Comparison of ENCODE assay signal across 1 cellular context in the genomic region with DNA sequence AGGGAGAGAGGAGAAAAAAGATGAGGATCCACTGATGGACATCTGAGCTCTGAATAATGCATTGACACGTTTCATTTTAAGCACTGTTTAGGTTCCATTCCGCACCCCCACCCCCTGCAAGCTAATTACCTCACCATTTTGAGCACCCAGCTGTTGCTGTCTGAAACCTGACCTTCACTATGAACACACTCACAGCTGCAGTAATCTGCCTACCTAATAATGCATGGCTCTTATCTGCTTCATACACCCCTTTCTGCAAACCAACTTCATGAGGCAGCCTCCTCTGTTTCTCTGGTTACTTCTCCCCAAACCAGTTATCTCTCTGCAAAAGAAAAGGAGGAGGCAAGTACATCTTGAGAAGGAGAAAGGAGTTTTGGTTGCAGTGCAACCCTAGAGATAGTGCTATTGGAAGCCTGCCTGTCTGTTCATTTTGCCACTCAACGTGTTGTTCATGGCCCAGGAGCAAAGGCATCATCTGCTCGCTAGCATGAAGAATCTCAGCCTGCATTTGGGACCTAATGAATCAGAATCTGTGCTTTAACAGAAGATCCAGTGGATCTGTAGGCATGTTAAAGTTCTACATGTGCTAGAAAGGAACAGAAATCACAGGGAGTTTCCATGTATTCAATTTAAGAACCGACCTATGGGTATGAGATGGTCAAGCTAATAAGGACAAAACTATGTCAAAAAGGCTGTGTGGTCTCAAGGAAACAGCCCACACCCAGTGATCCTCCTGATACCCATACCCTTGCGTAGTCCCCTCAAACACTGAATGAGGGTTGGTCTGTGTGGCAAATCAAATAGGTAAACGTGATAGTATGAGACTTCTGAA.
TF ChIP-seq lines count a peak whose summit lies in the region.

No MANE protein-coding gene starts in this region.

TF ChIP-seq in GM23338, 12 proteins besides CTCF, POLR2A, EP300 and RAD21 (continued from another document):
- TF ChIP-seq, protein P1, sequence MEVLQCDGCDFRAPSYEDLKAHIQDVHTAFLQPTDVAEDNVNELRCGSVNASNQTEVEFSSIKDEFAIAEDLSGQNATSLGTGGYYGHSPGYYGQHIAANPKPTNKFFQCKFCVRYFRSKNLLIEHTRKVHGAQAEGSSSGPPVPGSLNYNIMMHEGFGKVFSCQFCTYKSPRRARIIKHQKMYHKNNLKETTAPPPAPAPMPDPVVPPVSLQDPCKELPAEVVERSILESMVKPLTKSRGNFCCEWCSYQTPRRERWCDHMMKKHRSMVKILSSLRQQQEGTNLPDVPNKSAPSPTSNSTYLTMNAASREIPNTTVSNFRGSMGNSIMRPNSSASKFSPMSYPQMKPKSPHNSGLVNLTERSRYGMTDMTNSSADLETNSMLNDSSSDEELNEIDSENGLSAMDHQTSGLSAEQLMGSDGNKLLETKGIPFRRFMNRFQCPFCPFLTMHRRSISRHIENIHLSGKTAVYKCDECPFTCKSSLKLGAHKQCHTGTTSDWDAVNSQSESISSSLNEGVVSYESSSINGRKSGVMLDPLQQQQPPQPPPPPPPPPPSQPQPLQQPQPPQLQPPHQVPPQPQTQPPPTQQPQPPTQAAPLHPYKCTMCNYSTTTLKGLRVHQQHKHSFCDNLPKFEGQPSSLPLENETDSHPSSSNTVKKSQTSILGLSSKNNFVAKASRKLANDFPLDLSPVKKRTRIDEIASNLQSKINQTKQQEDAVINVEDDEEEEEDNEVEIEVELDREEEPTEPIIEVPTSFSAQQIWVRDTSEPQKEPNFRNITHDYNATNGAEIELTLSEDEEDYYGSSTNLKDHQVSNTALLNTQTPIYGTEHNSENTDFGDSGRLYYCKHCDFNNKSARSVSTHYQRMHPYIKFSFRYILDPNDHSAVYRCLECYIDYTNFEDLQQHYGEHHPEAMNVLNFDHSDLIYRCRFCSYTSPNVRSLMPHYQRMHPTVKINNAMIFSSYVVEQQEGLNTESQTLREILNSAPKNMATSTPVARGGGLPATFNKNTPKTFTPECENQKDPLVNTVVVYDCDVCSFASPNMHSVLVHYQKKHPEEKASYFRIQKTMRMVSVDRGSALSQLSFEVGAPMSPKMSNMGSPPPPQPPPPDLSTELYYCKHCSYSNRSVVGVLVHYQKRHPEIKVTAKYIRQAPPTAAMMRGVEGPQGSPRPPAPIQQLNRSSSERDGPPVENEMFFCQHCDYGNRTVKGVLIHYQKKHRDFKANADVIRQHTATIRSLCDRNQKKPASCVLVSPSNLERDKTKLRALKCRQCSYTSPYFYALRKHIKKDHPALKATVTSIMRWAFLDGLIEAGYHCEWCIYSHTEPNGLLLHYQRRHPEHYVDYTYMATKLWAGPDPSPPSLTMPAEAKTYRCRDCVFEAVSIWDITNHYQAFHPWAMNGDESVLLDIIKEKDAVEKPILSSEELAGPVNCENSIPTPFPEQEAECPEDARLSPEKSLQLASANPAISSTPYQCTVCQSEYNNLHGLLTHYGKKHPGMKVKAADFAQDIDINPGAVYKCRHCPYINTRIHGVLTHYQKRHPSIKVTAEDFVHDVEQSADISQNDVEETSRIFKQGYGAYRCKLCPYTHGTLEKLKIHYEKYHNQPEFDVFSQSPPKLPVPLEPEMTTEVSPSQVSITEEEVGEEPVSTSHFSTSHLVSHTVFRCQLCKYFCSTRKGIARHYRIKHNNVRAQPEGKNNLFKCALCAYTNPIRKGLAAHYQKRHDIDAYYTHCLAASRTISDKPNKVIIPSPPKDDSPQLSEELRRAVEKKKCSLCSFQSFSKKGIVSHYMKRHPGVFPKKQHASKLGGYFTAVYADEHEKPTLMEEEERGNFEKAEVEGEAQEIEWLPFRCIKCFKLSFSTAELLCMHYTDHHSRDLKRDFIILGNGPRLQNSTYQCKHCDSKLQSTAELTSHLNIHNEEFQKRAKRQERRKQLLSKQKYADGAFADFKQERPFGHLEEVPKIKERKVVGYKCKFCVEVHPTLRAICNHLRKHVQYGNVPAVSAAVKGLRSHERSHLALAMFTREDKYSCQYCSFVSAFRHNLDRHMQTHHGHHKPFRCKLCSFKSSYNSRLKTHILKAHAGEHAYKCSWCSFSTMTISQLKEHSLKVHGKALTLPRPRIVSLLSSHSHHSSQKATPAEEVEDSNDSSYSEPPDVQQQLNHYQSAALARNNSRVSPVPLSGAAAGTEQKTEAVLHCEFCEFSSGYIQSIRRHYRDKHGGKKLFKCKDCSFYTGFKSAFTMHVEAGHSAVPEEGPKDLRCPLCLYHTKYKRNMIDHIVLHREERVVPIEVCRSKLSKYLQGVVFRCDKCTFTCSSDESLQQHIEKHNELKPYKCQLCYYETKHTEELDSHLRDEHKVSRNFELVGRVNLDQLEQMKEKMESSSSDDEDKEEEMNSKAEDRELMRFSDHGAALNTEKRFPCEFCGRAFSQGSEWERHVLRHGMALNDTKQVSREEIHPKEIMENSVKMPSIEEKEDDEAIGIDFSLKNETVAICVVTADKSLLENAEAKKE (CRISPR knock-in tag; IDR thresholded peaks at IDR 0.05): no peak
- TF ChIP-seq EZH2phosphoT487 (IDR thresholded peaks at IDR 0.05; ENCODE audit: unreplicated experiment) (no peak), EZH2 (IDR thresholded peaks at IDR 0.05; ENCODE audit: low read depth, unreplicated experiment) (no peak), POLR2AphosphoS5 (IDR thresholded peaks at IDR 0.05; ENCODE audit: low read depth) (no peak), JUNB (IDR thresholded peaks at IDR 0.05; ENCODE audit: unreplicated experiment) (no peak), NANOG (IDR thresholded peaks at IDR 0.05; ENCODE audit: borderline replicate concordance) (no peak), ZNF114 (CRISPR knock-in tag; IDR thresholded peaks at IDR 0.05) (no peak)
- TF ChIP-seq, protein P2, sequence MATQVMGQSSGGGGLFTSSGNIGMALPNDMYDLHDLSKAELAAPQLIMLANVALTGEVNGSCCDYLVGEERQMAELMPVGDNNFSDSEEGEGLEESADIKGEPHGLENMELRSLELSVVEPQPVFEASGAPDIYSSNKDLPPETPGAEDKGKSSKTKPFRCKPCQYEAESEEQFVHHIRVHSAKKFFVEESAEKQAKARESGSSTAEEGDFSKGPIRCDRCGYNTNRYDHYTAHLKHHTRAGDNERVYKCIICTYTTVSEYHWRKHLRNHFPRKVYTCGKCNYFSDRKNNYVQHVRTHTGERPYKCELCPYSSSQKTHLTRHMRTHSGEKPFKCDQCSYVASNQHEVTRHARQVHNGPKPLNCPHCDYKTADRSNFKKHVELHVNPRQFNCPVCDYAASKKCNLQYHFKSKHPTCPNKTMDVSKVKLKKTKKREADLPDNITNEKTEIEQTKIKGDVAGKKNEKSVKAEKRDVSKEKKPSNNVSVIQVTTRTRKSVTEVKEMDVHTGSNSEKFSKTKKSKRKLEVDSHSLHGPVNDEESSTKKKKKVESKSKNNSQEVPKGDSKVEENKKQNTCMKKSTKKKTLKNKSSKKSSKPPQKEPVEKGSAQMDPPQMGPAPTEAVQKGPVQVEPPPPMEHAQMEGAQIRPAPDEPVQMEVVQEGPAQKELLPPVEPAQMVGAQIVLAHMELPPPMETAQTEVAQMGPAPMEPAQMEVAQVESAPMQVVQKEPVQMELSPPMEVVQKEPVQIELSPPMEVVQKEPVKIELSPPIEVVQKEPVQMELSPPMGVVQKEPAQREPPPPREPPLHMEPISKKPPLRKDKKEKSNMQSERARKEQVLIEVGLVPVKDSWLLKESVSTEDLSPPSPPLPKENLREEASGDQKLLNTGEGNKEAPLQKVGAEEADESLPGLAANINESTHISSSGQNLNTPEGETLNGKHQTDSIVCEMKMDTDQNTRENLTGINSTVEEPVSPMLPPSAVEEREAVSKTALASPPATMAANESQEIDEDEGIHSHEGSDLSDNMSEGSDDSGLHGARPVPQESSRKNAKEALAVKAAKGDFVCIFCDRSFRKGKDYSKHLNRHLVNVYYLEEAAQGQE (IDR thresholded peaks at IDR 0.05; ENCODE audit: unreplicated experiment): no peak
